In genomic region chr15:49155110-49155833, GRCh38 we compare ENCODE assay signal across 8 cellular contexts. TPM values are rescaled to one million over a fixed set of nuclear protein-coding genes. Genes with fewer than 3 reads are reported as not detected.
DNase-seq lines count a peak whose midpoint lies in the region; ATAC-seq, FAIRE-seq and TF ChIP-seq lines count a peak whose summit lies in the region.

Gene COPS2 (minus strand): TSS chr15:49155599. CDS start chr15:49155578, 21 bp downstream.

- peak; percentile 98 for DNase-seq in GM12864 (ENCODE audit: low read depth)
- peak; percentile 94 to 97 (median 94) for DNase-seq in NCI-H1417 (lab: John Stamatoyannopoulos, UW)
- DNase-seq in SW480 (ENCODE audit: low spot score), result peak; percentile 95
- DNase-seq in activated naive CD8-positive, alpha-beta T cell treated with anti-CD3 and anti-CD28 coated beads, Interleukin-2, amount 50 U/mL, for 24 hours, result peak; percentile 90
- peak; percentile 92 for DNase-seq in Right ventricle myocardium superior
- DNase-seq in pancreas, result peak; percentile 81 to 95 (median 93)
- peak; percentile 94 to 96 for DNase-seq in tibial artery

- peaks cover 9% of the 10 kb centered on the region for H3K36me3 Mint-ChIP-seq in activated naive CD8-positive, alpha-beta T cell treated with anti-CD3 and anti-CD28 coated beads, Interleukin-2, amount 50 U/mL, for 24 hours (ENCODE audit: low read depth)

- 0% methylated on average over 39 to 46 of the region's 46 CpGs for WGBS in pancreas, 2 donors

- H3K4me1 Mint-ChIP-seq in activated naive CD8-positive, alpha-beta T cell treated with anti-CD3 and anti-CD28 coated beads, Interleukin-2, amount 50 U/mL, for 24 hours, result peaks cover 51% of the 10 kb centered on the region

- H3K9me3 ChIP-seq in pancreas (no peaks in the 10 kb centered on the region), tibial artery (no peaks in the 10 kb centered on the region)

- no peak for TF ChIP-seq CTCF in GM12864 (IDR thresholded peaks at IDR 0.05; ENCODE audit: low read depth, low read length, missing control alignments)
- no peak for TF ChIP-seq CTCF in pancreas (IDR thresholded peaks at IDR 0.05)
- TF ChIP-seq CTCF in tibial artery (IDR thresholded peaks at IDR 0.05), result no peak

- H3K9me3 Mint-ChIP-seq in activated naive CD8-positive, alpha-beta T cell treated with anti-CD3 and anti-CD28 coated beads, Interleukin-2, amount 50 U/mL, for 24 hours, result no peaks in the 10 kb centered on the region

- FAIRE-seq in pancreas (lab: Jason Lieb, UNC), result peak; percentile 79

- H3K4me3 ChIP-seq in GM12864 (ENCODE audit: low read depth, low read length) (peak within 1 kb of the TSS; percentile 84), pancreas (peak within 1 kb of the TSS; percentile 66 to 93 (median 85)), tibial artery (peak within 1 kb of the TSS; percentile 91 to 95)

- H3K4me3 Mint-ChIP-seq in activated naive CD8-positive, alpha-beta T cell treated with anti-CD3 and anti-CD28 coated beads, Interleukin-2, amount 50 U/mL, for 24 hours, result peak within 1 kb of the TSS; percentile 100

- H3K4me1 ChIP-seq in pancreas (peaks cover 11 to 18% (median 15%) of the 10 kb centered on the region in 3 donors), tibial artery (peaks cover 0 to 42% (median 5%) of the 10 kb centered on the region in 4 donors)

- no peaks in the 10 kb centered on the region for H3K27me3 ChIP-seq in pancreas
- H3K27me3 ChIP-seq in tibial artery, result no peaks in the 10 kb centered on the region

- no peaks in the 10 kb centered on the region for H3K27me3 Mint-ChIP-seq in activated naive CD8-positive, alpha-beta T cell treated with anti-CD3 and anti-CD28 coated beads, Interleukin-2, amount 50 U/mL, for 24 hours

- H3K27ac Mint-ChIP-seq in activated naive CD8-positive, alpha-beta T cell treated with anti-CD3 and anti-CD28 coated beads, Interleukin-2, amount 50 U/mL, for 24 hours, result peak within 1 kb of the TSS; percentile 100

- peak within 1 kb of the TSS; percentile 49 to 82 (median 70) for H3K27ac ChIP-seq in pancreas
- peak within 1 kb of the TSS; percentile 93 for H3K27ac ChIP-seq in tibial artery

- H3K36me3 ChIP-seq in pancreas (no peaks in the 10 kb centered on the region), tibial artery (no peaks in the 10 kb centered on the region)

- ATAC-seq in HG02759 (IDR thresholded peaks at IDR 0.05; ENCODE audit: unreplicated experiment), result peak; percentile 93
- ATAC-seq in activated naive CD8-positive, alpha-beta T cell treated with anti-CD3 and anti-CD28 coated beads, Interleukin-2, amount 50 U/mL, for 24 hours, result peak; percentile 99
- ATAC-seq in Right ventricle myocardium superior (ENCODE audit: poor library complexity), result peak; percentile 99
- peak; percentile 98 for ATAC-seq in pancreas

- intact Hi-C loops in Right ventricle myocardium superior (cut with DNase I) (loop anchor here (5.0 to 10.0 kb wide), 2 partner anchors 278 to 470 kb away; partner anchors contain the start of genes DTWD1, EID1 and FAM227B), pancreas (cut with DNase I) (no loop called here), tibial artery (cut with DNase I; ENCODE audit: low total_unique reads) (no loop called here)

RNA-seq across cellular contexts. Expression of gene COPS2, which starts in this region (rescaled TPM):
- total RNA-seq in Right ventricle myocardium superior, result 82.4 TPM
- 10 to 100 TPM; 34.7 to 56.3 (median 43.3) TPM for total RNA-seq in pancreas
- polyA plus RNA-seq in pancreas, result 10 to 100 TPM; 22.6 to 26.5 TPM

Comparison
In these comparisons a context has a peak if more than half of its experiments do, and no peak if none do; other contexts are left out.
1. Peak in every context shown above with its lines: DNase-seq, ATAC-seq, H3K4me3 ChIP-seq and H3K27ac ChIP-seq.